10 cellular contexts compared by ENCODE assay signal in the genomic region with DNA sequence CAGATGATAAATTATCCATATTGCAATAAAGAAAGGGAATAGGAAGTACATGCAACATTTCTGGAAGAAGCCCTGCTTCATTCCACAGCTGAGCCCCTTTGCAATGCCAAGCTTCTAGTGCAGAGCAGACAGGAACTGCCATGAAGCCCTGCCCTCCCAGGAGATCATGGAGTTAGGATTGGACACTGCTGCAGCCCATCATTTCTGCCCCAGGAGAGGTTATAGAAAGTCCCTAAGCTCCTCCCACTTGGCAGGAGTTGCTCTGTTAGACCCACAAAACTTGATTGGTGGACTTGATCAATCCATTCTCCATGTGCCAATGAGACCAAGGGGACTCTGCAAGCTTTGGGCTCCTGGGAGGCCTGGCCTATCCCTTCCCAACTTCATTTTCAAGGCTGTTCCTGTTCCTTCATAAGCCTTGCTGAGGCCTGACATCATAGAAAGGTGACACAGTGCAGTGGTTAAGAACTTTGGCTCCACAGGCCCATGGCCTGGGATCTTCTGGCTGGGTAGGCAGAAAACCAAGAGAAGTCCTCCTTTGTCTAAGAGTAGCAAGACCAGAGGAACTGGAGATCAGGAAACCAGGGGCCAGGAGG. TPM values are rescaled to one million over a fixed set of nuclear protein-coding genes. Genes with fewer than 3 reads are reported as not detected.
DNase-seq lines count a peak whose midpoint lies in the region; ATAC-seq, FAIRE-seq and TF ChIP-seq lines count a peak whose summit lies in the region.
"Had no signal": no experiment of that assay in that cellular context is flagged by ENCODE, and none has a peak within 500 bp of the region (broad histone marks: within the 10 kb centered on the region; RNA-seq: fewer than 3 reads in every experiment).

No MANE protein-coding gene starts in this region.

- POLR2A ChIA-PET in CD4-positive, alpha-beta memory T cell (lab: Charles Lee; ENCODE audit: partially characterized antibody) = interaction anchor here (1.8 to 22.1 kb wide), 4 partner anchors 20 to 25 kb away, joined by 6 to 1160 read pairs (median 14); a partner anchor contains a TSS

- H3K36me3 Mint-ChIP-seq in CD4-positive, alpha-beta memory T cell = peaks cover 12 to 29% of the 10 kb centered on the region in 2 donors

- no peak for FAIRE-seq in HTR-8/SVneo (lab: Jason Lieb, UNC)

- no peak for DNase-seq in CD4-positive, alpha-beta memory T cell
- DNase-seq in SHP77 treated with DMSO at 0.1 percent for 48 hours (lab: John Stamatoyannopoulos, UW) (peak; percentile 48), epithelial cell of esophagus (ENCODE audit: low read depth) (peak; percentile 18), HTR-8/SVneo (ENCODE audit: insufficient read length, low spot score) (no peak), right atrium auricular region (ENCODE audit: low spot score) (no peak)

- intact Hi-C loops in CD4-positive, alpha-beta memory T cell (cut with micrococcal nuclease) = loop anchor here (1.0 to 10.0 kb wide), 3 partner anchors 20 to 1183 kb away; a partner anchor contains a TSS

- H3K4me3 ChIP-seq in CD4-positive, alpha-beta memory T cell (ENCODE audit: low read length in 2 of 2) = peak overlapping the region; percentile 18 to 24
- H3K4me3 ChIP-seq in epithelial cell of esophagus (ENCODE audit: low read length) (no peak overlapping the region), right atrium auricular region (no peak overlapping the region)

- CTCF ChIA-PET in CD4-positive, alpha-beta memory T cell (lab: Charles Lee; ENCODE audit: partially characterized antibody) = interaction anchor here (1.0 to 18.5 kb wide), 7 partner anchors 9 to 39 kb away, joined by 3 to 270 read pairs (median 11); no protein-coding TSS in a partner anchor

- H3K27me3 ChIP-seq in CD4-positive, alpha-beta memory T cell (ENCODE audit: insufficient read depth, low read length) = no peaks in the 10 kb centered on the region
- H3K27me3 ChIP-seq in right atrium auricular region = no peaks in the 10 kb centered on the region

- peak overlapping the region; percentile 40 for H3K27ac ChIP-seq in CD4-positive, alpha-beta memory T cell (ENCODE audit: low read depth, low read length)
- H3K27ac ChIP-seq in right atrium auricular region = no peak overlapping the region
- H3K27ac ChIP-seq: epithelial cell of prostate had no signal

- H3K9me3 Mint-ChIP-seq in CD4-positive, alpha-beta memory T cell = no peaks in the 10 kb centered on the region
- H3K9me3 Mint-ChIP-seq: neural crest cell had no signal

- peak overlapping the region; percentile 84 to 100 (median 96) for H3K27ac Mint-ChIP-seq in CD4-positive, alpha-beta memory T cell

- no peaks in the 10 kb centered on the region for H3K27me3 Mint-ChIP-seq in CD4-positive, alpha-beta memory T cell

- peak overlapping the region; percentile 97 to 100 (median 100) for H3K4me3 Mint-ChIP-seq in CD4-positive, alpha-beta memory T cell

- no peaks in the 10 kb centered on the region for H3K36me3 ChIP-seq in CD4-positive, alpha-beta memory T cell (ENCODE audit: insufficient read depth, low read length)
- no peaks in the 10 kb centered on the region for H3K36me3 ChIP-seq in right atrium auricular region

- H3K9me3 ChIP-seq in CD4-positive, alpha-beta memory T cell (ENCODE audit: control insufficient read depth in 1 of 2, low read length in 2 of 2) = no peaks in the 10 kb centered on the region
- H3K9me3 ChIP-seq in right atrium auricular region = no peaks in the 10 kb centered on the region

- no peak for TF ChIP-seq CTCF in epithelial cell of esophagus (IDR thresholded peaks at IDR 0.05; ENCODE audit: insufficient read depth, low read depth, low read length, missing control alignments)
- no peak for TF ChIP-seq CTCF in right atrium auricular region (IDR thresholded peaks at IDR 0.05)

- ATAC-seq in GM19351 (IDR thresholded peaks at IDR 0.05; ENCODE audit: unreplicated experiment) (peak; percentile 26), HG02798 (IDR thresholded peaks at IDR 0.05; ENCODE audit: poor library complexity, unreplicated experiment) (no peak), GM21619 (IDR thresholded peaks at IDR 0.05; ENCODE audit: unreplicated experiment) (no peak)

- H3K4me1 Mint-ChIP-seq in CD4-positive, alpha-beta memory T cell = peaks cover 52 to 96% (median 66%) of the 10 kb centered on the region in 4 donors

- H3K4me1 ChIP-seq in CD4-positive, alpha-beta memory T cell (ENCODE audit: insufficient read depth, low read length) = peaks cover 79% of the 10 kb centered on the region
- peaks cover 0 to 8% of the 10 kb centered on the region in 2 donors for H3K4me1 ChIP-seq in right atrium auricular region

RNA-seq across cellular contexts. Expression of a gene that starts 1.3 kb away (rescaled TPM):
- 100 to 1,000 TPM; 587 to 608 TPM for total RNA-seq in CD4-positive, alpha-beta memory T cell
- 100 to 1,000 TPM; 563 to 851 TPM for polyA plus RNA-seq in CD4-positive, alpha-beta memory T cell
- total RNA-seq in right atrium auricular region = 10 to 100 TPM; 17.4 to 62.8 TPM

RNA-seq across cellular contexts. Expression of a gene that starts 35.5 kb away (rescaled TPM):
- under 1 TPM in 1 of 2 experiments, not detected in 1; 0.12 TPM for total RNA-seq in CD4-positive, alpha-beta memory T cell
- polyA plus RNA-seq in CD4-positive, alpha-beta memory T cell = 1 to 10 TPM in 1 of 2 donors, under 1 TPM in 1; 0.53 to 1.2 TPM
- not detected for total RNA-seq in right atrium auricular region

Comparison
In these comparisons a context has a peak if more than half of its experiments do, and no peak if none do; other contexts are left out.
1. DNase-seq: peak in SHP77 treated with DMSO at 0.1 percent for 48 hours (single experiment) and epithelial cell of esophagus (single experiment); none in CD4-positive, alpha-beta memory T cell (0 of 5), HTR-8/SVneo (single experiment) and right atrium auricular region (single experiment).
2. H3K4me3 ChIP-seq: peak in CD4-positive, alpha-beta memory T cell (2 of 2); none in epithelial cell of esophagus (single experiment) and right atrium auricular region (0 of 2).
3. RNA of a gene that starts 1.3 kb away (total RNA-seq): 587 to 608 TPM in CD4-positive, alpha-beta memory T cell; 17.4 to 62.8 TPM in right atrium auricular region; every median in the first group is over 4 times any median in the second.